In the genomic region with DNA sequence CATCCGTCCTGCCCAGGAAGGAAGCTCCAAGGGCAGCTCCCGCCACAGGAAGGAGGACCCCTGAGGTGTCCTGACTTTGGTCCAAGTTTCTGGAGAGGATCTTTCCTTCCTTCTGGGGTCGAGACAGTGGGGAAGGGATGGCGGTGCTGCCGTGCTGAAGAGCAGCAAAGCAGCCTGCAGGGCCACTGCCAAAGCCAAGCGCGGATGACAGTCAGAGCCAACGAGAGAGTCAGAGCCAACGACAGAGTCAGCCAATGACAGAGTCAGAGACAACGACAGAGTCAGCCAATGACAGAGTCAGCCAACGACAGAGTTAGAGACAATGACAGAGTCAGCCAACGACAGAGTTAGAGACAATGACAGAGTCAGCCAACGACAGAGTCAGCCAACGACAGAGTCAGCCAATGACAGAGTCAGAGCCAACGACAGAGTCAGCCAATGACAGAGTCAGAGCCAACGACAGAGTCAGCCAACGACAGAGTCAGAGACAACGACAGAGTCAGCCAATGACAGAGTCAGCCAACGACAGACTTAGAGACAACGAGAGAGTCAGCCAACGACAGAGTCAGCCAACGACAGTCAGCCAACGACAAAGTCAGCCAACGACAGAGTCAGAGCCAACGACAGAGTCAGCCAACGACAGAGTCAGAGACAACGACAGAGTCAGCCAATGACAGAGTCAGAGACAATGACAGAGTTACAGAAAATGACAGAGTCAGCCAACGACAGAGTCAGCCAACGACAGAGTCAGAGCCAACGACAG, we compare ENCODE assay signal across 2 cellular contexts. TPM values are rescaled to one million over a fixed set of nuclear protein-coding genes. Genes with fewer than 3 reads are reported as not detected.
"Had no signal": no experiment of that assay in that cellular context is flagged by ENCODE, and none has a peak within 500 bp of the region (broad histone marks: within the 10 kb centered on the region; RNA-seq: fewer than 3 reads in every experiment).

No MANE protein-coding gene starts in this region.

RNA-seq across cellular contexts. Expression of a gene that starts 33.8 kb away (rescaled TPM):
- total RNA-seq: fibroblast of lung, fibroblast of villous mesenchyme had no signal
